In the genomic region with DNA sequence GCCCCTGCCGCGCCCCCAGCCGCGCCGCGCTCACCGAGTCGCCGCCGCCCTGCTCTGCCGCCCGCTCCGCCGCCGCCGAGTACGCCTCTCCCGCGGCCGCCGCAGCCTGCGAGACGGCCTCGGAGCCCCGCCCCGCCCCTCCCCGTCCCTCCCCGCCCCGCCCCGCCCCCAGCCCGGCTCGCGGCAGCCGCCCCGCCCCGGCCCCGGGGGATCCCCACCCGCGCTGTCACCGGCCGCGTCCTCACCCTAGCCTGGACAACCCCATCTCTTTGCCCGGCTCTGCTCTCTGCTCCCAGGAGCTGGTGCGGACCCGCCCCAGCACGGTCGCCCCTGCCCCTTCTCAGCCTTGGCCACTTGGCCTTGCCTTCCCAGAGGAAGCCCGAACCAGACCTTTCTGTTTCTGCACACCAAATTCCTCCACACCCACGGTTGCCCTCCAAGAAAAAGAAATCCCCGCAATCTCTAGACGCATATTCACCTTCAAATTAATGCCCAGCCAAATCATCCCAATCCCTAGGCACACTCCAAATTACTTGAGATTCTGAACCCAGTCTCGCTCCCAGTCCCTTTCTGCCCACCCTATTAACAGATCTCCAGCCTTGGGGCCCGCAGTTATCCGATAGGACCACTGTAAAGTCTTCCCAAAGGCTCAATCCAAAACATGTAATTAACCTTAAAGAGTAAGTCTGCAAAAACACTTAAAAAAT, we compare ENCODE assay signal across 8 cellular contexts. TPM values are rescaled to one million over a fixed set of nuclear protein-coding genes. Genes with fewer than 3 reads are reported as not detected.
A peak's percentile ranks its signal among the peaks of the same experiment; 100 is the strongest.
DNase-seq lines count a peak whose midpoint lies in the region; ATAC-seq, FAIRE-seq and TF ChIP-seq lines count a peak whose summit lies in the region.

A gene (minus strand): TSS at position 89 of the 707 bp plus-strand sequence. CDS start 77,715 bp downstream, outside the sequence.

- WGBS in A549 (ENCODE audit: missing lambda C conversion rate) = 23% methylated on average over 12 of the region's 54 CpGs

- no peak for TF ChIP-seq EP300 in A549 (IDR thresholded peaks at IDR 0.05)

- TF ChIP-seq RAD21 in A549 (conservative IDR thresholded peaks at IDR 0.05 in 1 of 2, IDR thresholded peaks at IDR 0.05 in 1 of 2) = no peak

- H3K36me3 ChIP-seq in brain microvascular endothelial cell (replicated peaks) = no peaks in the 10 kb centered on the region
- H3K36me3 ChIP-seq in skeletal muscle tissue (ENCODE audit: control insufficient read depth in 3 of 3, insufficient read depth in 3 of 3, low read length in 3 of 3) = no peaks in the 10 kb centered on the region

- H3K9ac ChIP-seq in skeletal muscle tissue (ENCODE audit: low read depth in 1 of 3, low read length in 3 of 3) = peak within 1 kb of the TSS; percentile 67 to 85 (median 79)

- H3K9me3 ChIP-seq in A549 (no peaks in the 10 kb centered on the region), skeletal muscle tissue (ENCODE audit: control insufficient read depth in 3 of 3, low read length in 3 of 3) (no peaks in the 10 kb centered on the region)

- ATAC-seq in A549 (peak; percentile 66 to 81), GM19035 (IDR thresholded peaks at IDR 0.05; ENCODE audit: unreplicated experiment) (peak; percentile 59), HG03354 (IDR thresholded peaks at IDR 0.05; ENCODE audit: poor library complexity, severe bottlenecking, unreplicated experiment) (peak; percentile 71)

- H3K27me3 ChIP-seq in brain microvascular endothelial cell (replicated peaks) (no peaks in the 10 kb centered on the region), skeletal muscle tissue (ENCODE audit: control insufficient read depth in 3 of 3, insufficient read depth in 3 of 3, low read length in 3 of 3) (no peaks in the 10 kb centered on the region)

- no peak for TF ChIP-seq POLR2A in A549 (IDR thresholded peaks at IDR 0.05; ENCODE audit: low read length)

- H3K27ac ChIP-seq in A549 (peak within 1 kb of the TSS in 1 of 2 experiments; percentile 65; a peak in 3 of 6 replicates), brain microvascular endothelial cell (peak within 1 kb of the TSS; percentile 34), skeletal muscle tissue (ENCODE audit: low read depth, low read length) (peak within 1 kb of the TSS; percentile 67)

- POLR2A ChIA-PET in A549 (lab: Yijun Ruan, JAX) = no interaction called here

- no peak for FAIRE-seq in A549 (lab: Jason Lieb, UNC)

- CTCF ChIA-PET in A549 (lab: Yijun Ruan, JAX) = no interaction called here

- H3K4me3 ChIP-seq in A549 (peak within 1 kb of the TSS; percentile 49), brain microvascular endothelial cell (ENCODE audit: low read depth, low read length) (peak within 1 kb of the TSS; percentile 64), skeletal muscle tissue (ENCODE audit: low read length in 3 of 3) (peak within 1 kb of the TSS; percentile 77 to 87 (median 82))

- H3K4me1 ChIP-seq in A549 = no peaks in the 10 kb centered on the region
- peaks cover 22 to 41% (median 40%) of the 10 kb centered on the region in 3 donors for H3K4me1 ChIP-seq in skeletal muscle tissue (ENCODE audit: control insufficient read depth in 3 of 3, insufficient read depth in 3 of 3, low read length in 3 of 3)

- TF ChIP-seq CTCF in A549 (IDR thresholded peaks at IDR 0.05) = no peak
- no peak for TF ChIP-seq CTCF in brain microvascular endothelial cell (IDR thresholded peaks at IDR 0.05; ENCODE audit: low read depth, low read length, missing control alignments)

- DNase-seq in A549 (ENCODE audit: low read depth in 1 of 2, low spot score in 1 of 2) (peak in 1 of 2 experiments; percentile 23), T-helper 1 cell (peak; percentile 1 to 39 (median 15)), brain microvascular endothelial cell (no peak), iPS-NIHi11 (ENCODE audit: low spot score) (peak; percentile 75), epidermal melanocyte (ENCODE audit: insufficient read length, low spot score) (no peak)

- in situ Hi-C loops in brain microvascular endothelial cell (cut with HindIII; ENCODE audit: low pct_ligation_motif_present, low sequenced_read_pairs) = no loop called here

- H3K4me2 ChIP-seq in A549 = peak within 1 kb of the TSS; percentile 91

TF ChIP-seq in A549, 52 proteins besides CTCF, POLR2A, EP300 and RAD21:
- TF ChIP-seq HEYL (CRISPR knock-in tag; IDR thresholded peaks at IDR 0.05) (no peak), RARB (CRISPR knock-in tag; IDR thresholded peaks at IDR 0.05) (no peak), ZSCAN20 (CRISPR knock-in tag; IDR thresholded peaks at IDR 0.05) (no peak), HOXB5 (CRISPR knock-in tag; IDR thresholded peaks at IDR 0.05) (no peak), CBX8 (IDR thresholded peaks at IDR 0.05) (no peak), SREBF2 (IDR thresholded peaks at IDR 0.05) (no peak), SMC3 (IDR thresholded peaks at IDR 0.05) (no peak), ZFP36 (IDR thresholded peaks at IDR 0.05; ENCODE audit: borderline replicate concordance, partially characterized antibody) (no peak), KDM1A (IDR thresholded peaks at IDR 0.05; ENCODE audit: low read depth) (no peak)
- TF ChIP-seq, protein P1, sequence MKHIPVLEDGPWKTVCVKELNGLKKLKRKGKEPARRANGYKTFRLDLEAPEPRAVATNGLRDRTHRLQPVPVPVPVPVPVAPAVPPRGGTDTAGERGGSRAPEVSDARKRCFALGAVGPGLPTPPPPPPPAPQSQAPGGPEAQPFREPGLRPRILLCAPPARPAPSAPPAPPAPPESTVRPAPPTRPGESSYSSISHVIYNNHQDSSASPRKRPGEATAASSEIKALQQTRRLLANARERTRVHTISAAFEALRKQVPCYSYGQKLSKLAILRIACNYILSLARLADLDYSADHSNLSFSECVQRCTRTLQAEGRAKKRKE (CRISPR knock-in tag; IDR thresholded peaks at IDR 0.05; ENCODE audit: low read depth) = no peak
- TF ChIP-seq, protein P2, sequence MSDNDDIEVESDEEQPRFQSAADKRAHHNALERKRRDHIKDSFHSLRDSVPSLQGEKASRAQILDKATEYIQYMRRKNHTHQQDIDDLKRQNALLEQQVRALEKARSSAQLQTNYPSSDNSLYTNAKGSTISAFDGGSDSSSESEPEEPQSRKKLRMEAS (IDR thresholded peaks at IDR 0.05) = no peak

RNA-seq across cellular contexts. Expression of the gene that starts here (rescaled TPM):
- polyA plus RNA-seq in A549 (2011; rRNA removed) (0.01 and 0.28 TPM in 2 replicates), A549 (2017; fragmentation: RNase III; extraction: RNeasy Plus Mini Kit Qiagen cat#74134 plus additional on column Dnase treatment) (0.05 to 0.09 TPM (median 0.08 TPM) in 3 replicates)
- polyA plus RNA-seq in A549 (2012; cell fraction: cytosol; rRNA removed) = 0.01 TPM in 1 of 2 replicates, not detected in the other
- not detected in 2 replicates for polyA plus RNA-seq in A549 (2012; cell fraction: nucleus; rRNA removed)
- polyA minus RNA-seq in A549 (2011; rRNA and poly(A)+ RNA removed) = not detected in 2 replicates
- 4.7 TPM for total RNA-seq in skeletal muscle tissue

Comparison
In these comparisons a context has a peak if more than half of its experiments do, and no peak if none do; other contexts are left out.
1. Peak in ATAC-seq, H3K4me3 ChIP-seq and H3K4me2 ChIP-seq in A549; RNA of the gene not detected or under 1 TPM.
2. DNase-seq: peak in T-helper 1 cell (5 of 5) and iPS-NIHi11 (single experiment); none in brain microvascular endothelial cell (single experiment) and epidermal melanocyte (single experiment).
3. Peak in every context shown above with its lines, with median percentiles within 50 percentile points of each other: ATAC-seq and H3K4me3 ChIP-seq.